Comparison of ENCODE assay signal across 1 cellular context in the genomic region with DNA sequence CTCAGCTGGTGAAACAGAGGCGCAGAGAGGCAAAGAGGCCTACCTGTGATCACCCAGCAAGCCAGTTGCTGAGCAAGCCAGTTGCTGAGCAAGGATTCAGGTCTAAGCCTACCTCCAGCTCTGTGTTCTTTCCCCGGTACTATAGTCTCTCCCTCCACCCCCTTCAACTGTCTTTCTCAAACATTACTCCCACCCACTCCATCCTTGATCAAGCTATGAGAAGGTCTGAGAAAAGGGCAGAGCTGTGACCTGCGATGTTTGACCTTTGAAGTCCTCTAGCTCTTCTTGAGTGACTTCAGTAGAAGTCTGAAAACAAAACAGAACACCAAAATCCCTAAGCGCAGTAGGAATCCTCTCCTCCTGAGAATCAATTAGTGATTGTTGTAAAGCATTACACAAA.
TF ChIP-seq lines count a peak whose summit lies in the region.

No MANE protein-coding gene starts in this region.

TF ChIP-seq in GM23338, 12 proteins besides CTCF, POLR2A, EP300 and RAD21 (continued from another document):
- no peak for TF ChIP-seq NANOG (IDR thresholded peaks at IDR 0.05; ENCODE audit: borderline replicate concordance)
- TF ChIP-seq ZNF114 (CRISPR knock-in tag; IDR thresholded peaks at IDR 0.05), result no peak
- TF ChIP-seq CREB1 (CRISPR knock-in tag; IDR thresholded peaks at IDR 0.05; ENCODE audit: low read depth), result no peak
- no peak for TF ChIP-seq STAT1 (IDR thresholded peaks at IDR 0.05; ENCODE audit: unreplicated experiment)
- TF ChIP-seq ZNF331 (CRISPR knock-in tag; IDR thresholded peaks at IDR 0.05; ENCODE audit: low read depth), result no peak
- no peak for TF ChIP-seq EZH2phosphoT487 (IDR thresholded peaks at IDR 0.05; ENCODE audit: unreplicated experiment)
- no peak for TF ChIP-seq POLR2AphosphoS5 (IDR thresholded peaks at IDR 0.05; ENCODE audit: low read depth)
- TF ChIP-seq, protein P1, sequence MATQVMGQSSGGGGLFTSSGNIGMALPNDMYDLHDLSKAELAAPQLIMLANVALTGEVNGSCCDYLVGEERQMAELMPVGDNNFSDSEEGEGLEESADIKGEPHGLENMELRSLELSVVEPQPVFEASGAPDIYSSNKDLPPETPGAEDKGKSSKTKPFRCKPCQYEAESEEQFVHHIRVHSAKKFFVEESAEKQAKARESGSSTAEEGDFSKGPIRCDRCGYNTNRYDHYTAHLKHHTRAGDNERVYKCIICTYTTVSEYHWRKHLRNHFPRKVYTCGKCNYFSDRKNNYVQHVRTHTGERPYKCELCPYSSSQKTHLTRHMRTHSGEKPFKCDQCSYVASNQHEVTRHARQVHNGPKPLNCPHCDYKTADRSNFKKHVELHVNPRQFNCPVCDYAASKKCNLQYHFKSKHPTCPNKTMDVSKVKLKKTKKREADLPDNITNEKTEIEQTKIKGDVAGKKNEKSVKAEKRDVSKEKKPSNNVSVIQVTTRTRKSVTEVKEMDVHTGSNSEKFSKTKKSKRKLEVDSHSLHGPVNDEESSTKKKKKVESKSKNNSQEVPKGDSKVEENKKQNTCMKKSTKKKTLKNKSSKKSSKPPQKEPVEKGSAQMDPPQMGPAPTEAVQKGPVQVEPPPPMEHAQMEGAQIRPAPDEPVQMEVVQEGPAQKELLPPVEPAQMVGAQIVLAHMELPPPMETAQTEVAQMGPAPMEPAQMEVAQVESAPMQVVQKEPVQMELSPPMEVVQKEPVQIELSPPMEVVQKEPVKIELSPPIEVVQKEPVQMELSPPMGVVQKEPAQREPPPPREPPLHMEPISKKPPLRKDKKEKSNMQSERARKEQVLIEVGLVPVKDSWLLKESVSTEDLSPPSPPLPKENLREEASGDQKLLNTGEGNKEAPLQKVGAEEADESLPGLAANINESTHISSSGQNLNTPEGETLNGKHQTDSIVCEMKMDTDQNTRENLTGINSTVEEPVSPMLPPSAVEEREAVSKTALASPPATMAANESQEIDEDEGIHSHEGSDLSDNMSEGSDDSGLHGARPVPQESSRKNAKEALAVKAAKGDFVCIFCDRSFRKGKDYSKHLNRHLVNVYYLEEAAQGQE (IDR thresholded peaks at IDR 0.05; ENCODE audit: unreplicated experiment), result no peak
- TF ChIP-seq, protein P2, sequence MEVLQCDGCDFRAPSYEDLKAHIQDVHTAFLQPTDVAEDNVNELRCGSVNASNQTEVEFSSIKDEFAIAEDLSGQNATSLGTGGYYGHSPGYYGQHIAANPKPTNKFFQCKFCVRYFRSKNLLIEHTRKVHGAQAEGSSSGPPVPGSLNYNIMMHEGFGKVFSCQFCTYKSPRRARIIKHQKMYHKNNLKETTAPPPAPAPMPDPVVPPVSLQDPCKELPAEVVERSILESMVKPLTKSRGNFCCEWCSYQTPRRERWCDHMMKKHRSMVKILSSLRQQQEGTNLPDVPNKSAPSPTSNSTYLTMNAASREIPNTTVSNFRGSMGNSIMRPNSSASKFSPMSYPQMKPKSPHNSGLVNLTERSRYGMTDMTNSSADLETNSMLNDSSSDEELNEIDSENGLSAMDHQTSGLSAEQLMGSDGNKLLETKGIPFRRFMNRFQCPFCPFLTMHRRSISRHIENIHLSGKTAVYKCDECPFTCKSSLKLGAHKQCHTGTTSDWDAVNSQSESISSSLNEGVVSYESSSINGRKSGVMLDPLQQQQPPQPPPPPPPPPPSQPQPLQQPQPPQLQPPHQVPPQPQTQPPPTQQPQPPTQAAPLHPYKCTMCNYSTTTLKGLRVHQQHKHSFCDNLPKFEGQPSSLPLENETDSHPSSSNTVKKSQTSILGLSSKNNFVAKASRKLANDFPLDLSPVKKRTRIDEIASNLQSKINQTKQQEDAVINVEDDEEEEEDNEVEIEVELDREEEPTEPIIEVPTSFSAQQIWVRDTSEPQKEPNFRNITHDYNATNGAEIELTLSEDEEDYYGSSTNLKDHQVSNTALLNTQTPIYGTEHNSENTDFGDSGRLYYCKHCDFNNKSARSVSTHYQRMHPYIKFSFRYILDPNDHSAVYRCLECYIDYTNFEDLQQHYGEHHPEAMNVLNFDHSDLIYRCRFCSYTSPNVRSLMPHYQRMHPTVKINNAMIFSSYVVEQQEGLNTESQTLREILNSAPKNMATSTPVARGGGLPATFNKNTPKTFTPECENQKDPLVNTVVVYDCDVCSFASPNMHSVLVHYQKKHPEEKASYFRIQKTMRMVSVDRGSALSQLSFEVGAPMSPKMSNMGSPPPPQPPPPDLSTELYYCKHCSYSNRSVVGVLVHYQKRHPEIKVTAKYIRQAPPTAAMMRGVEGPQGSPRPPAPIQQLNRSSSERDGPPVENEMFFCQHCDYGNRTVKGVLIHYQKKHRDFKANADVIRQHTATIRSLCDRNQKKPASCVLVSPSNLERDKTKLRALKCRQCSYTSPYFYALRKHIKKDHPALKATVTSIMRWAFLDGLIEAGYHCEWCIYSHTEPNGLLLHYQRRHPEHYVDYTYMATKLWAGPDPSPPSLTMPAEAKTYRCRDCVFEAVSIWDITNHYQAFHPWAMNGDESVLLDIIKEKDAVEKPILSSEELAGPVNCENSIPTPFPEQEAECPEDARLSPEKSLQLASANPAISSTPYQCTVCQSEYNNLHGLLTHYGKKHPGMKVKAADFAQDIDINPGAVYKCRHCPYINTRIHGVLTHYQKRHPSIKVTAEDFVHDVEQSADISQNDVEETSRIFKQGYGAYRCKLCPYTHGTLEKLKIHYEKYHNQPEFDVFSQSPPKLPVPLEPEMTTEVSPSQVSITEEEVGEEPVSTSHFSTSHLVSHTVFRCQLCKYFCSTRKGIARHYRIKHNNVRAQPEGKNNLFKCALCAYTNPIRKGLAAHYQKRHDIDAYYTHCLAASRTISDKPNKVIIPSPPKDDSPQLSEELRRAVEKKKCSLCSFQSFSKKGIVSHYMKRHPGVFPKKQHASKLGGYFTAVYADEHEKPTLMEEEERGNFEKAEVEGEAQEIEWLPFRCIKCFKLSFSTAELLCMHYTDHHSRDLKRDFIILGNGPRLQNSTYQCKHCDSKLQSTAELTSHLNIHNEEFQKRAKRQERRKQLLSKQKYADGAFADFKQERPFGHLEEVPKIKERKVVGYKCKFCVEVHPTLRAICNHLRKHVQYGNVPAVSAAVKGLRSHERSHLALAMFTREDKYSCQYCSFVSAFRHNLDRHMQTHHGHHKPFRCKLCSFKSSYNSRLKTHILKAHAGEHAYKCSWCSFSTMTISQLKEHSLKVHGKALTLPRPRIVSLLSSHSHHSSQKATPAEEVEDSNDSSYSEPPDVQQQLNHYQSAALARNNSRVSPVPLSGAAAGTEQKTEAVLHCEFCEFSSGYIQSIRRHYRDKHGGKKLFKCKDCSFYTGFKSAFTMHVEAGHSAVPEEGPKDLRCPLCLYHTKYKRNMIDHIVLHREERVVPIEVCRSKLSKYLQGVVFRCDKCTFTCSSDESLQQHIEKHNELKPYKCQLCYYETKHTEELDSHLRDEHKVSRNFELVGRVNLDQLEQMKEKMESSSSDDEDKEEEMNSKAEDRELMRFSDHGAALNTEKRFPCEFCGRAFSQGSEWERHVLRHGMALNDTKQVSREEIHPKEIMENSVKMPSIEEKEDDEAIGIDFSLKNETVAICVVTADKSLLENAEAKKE (CRISPR knock-in tag; IDR thresholded peaks at IDR 0.05), result no peak
